In genomic region chr10:102757323-102757722, GRCh38 we compare ENCODE assay signal across 18 cellular contexts.
"Had no signal": no experiment of that assay in that cellular context is flagged by ENCODE, and none has a peak within 500 bp of the region (broad histone marks: within the 10 kb centered on the region; RNA-seq: fewer than 3 reads in every experiment).

No MANE protein-coding gene starts in this region.

- H3K9me3 Mint-ChIP-seq: activated B cell treated with CpG ODN at 0.5 μM for 24 hours; activated CD4-positive, alpha-beta T cell treated with anti-CD3 and anti-CD28 coated beads, Interleukin-2, amount 10 ng/mL, durations not matched to agents 24 days and 14 days; activated naive CD8-positive, alpha-beta T cell treated with anti-CD3 and anti-CD28 coated beads, Interleukin-2, amount 10 ng/mL, durations not matched to agents 7 days and 5 days; activated T-helper 1 cell treated with anti-CD3 and anti-CD28 coated beads, Interleukin-12 subunit alpha, Interleukin-12 subunit beta, Interleukin-2, Interleukin-4 antibody, amounts not matched to agents 30 ng/mL and 10 ng/mL and 1 ng/mL, durations not matched to agents 14 hours and 24 hours and 36 hours had no signal

- ATAC-seq: left lung, right cardiac atrium had no signal

- H3K27ac Mint-ChIP-seq: activated B cell treated with CpG ODN at 0.5 μM for 24 hours; activated CD4-positive, alpha-beta T cell treated with anti-CD3 and anti-CD28 coated beads, Interleukin-2, amount 10 ng/mL, durations not matched to agents 24 days and 14 days; activated naive CD8-positive, alpha-beta T cell treated with anti-CD3 and anti-CD28 coated beads, Interleukin-2, amount 10 ng/mL, durations not matched to agents 7 days and 5 days; activated T-helper 1 cell treated with anti-CD3 and anti-CD28 coated beads, Interleukin-12 subunit alpha, Interleukin-12 subunit beta, Interleukin-2, Interleukin-4 antibody, amounts not matched to agents 30 ng/mL and 10 ng/mL and 1 ng/mL, durations not matched to agents 14 hours and 24 hours and 36 hours; progenitor cell of endocrine pancreas had no signal

- H3K27me3 Mint-ChIP-seq: activated B cell treated with CpG ODN at 0.5 μM for 24 hours; activated CD4-positive, alpha-beta T cell treated with anti-CD3 and anti-CD28 coated beads, Interleukin-2, amount 10 ng/mL, durations not matched to agents 24 days and 14 days; activated naive CD8-positive, alpha-beta T cell treated with anti-CD3 and anti-CD28 coated beads, Interleukin-2, amount 10 ng/mL, durations not matched to agents 7 days and 5 days; naive B cell; progenitor cell of endocrine pancreas had no signal

- H3K9me3 ChIP-seq: breast epithelium, left lung, stomach, testis had no signal

- H3K27ac ChIP-seq: breast epithelium had no signal

- H3K4me3 ChIP-seq: breast epithelium, dorsolateral prefrontal cortex, left lung, smooth muscle cell, stomach, testis had no signal

- H3K36me3 ChIP-seq: breast epithelium, left lung had no signal

- H3K4me3 Mint-ChIP-seq: activated B cell treated with CpG ODN at 0.5 μM for 24 hours; activated CD4-positive, alpha-beta T cell treated with anti-CD3 and anti-CD28 coated beads, Interleukin-2, amount 10 ng/mL, durations not matched to agents 24 days and 14 days; activated naive CD8-positive, alpha-beta T cell treated with anti-CD3 and anti-CD28 coated beads, Interleukin-2, amount 10 ng/mL, durations not matched to agents 7 days and 5 days; activated T-helper 1 cell treated with anti-CD3 and anti-CD28 coated beads, Interleukin-12 subunit alpha, Interleukin-12 subunit beta, Interleukin-2, Interleukin-4 antibody, amounts not matched to agents 30 ng/mL and 10 ng/mL and 1 ng/mL, durations not matched to agents 14 hours and 24 hours and 36 hours; naive B cell had no signal

- H3K27me3 ChIP-seq: breast epithelium, dorsolateral prefrontal cortex, left lung, stomach, testis had no signal

- DNase-seq: activated B cell treated with CpG ODN at 0.5 μM for 24 hours; activated CD4-positive, alpha-beta T cell treated with anti-CD3 and anti-CD28 coated beads, Interleukin-2, amount 10 ng/mL, durations not matched to agents 24 days and 14 days; activated naive CD8-positive, alpha-beta T cell treated with anti-CD3 and anti-CD28 coated beads, Interleukin-2, amount 10 ng/mL, durations not matched to agents 7 days and 5 days; aorta; cerebellar nuclear complex; dorsolateral prefrontal cortex; left lung; mammary epithelial cell; naive B cell; nucleus accumbens; stomach; SW 1271; testis had no signal
